In genomic region chr1:207214453-207214852, GRCh38 we compare ENCODE assay signal across 11 cellular contexts.
"Had no signal": no experiment of that assay in that cellular context is flagged by ENCODE, and none has a peak within 500 bp of the region (broad histone marks: within the 10 kb centered on the region; RNA-seq: fewer than 3 reads in every experiment).

No MANE protein-coding gene starts in this region.

- H3K27ac ChIP-seq: GM23248 had no signal

- H3K36me3 ChIP-seq: HAP-1 had no signal

- H3K4me2 ChIP-seq: GM23338 had no signal

- ATAC-seq: GM23338, HCT116 had no signal

- FAIRE-seq: H1, H54 had no signal

- H3K4me3 ChIP-seq: GM23248, GM23338, HAP-1 had no signal

- DNase-seq: GM23248, GOT3, H7, H9, HCEC 1CT, HFFc6 had no signal

- H3K9ac ChIP-seq: GM23248 had no signal

- H2AFZ ChIP-seq: GM23248, GM23338 had no signal
